Comparison of ENCODE assay signal across 8 cellular contexts in the genomic region with DNA sequence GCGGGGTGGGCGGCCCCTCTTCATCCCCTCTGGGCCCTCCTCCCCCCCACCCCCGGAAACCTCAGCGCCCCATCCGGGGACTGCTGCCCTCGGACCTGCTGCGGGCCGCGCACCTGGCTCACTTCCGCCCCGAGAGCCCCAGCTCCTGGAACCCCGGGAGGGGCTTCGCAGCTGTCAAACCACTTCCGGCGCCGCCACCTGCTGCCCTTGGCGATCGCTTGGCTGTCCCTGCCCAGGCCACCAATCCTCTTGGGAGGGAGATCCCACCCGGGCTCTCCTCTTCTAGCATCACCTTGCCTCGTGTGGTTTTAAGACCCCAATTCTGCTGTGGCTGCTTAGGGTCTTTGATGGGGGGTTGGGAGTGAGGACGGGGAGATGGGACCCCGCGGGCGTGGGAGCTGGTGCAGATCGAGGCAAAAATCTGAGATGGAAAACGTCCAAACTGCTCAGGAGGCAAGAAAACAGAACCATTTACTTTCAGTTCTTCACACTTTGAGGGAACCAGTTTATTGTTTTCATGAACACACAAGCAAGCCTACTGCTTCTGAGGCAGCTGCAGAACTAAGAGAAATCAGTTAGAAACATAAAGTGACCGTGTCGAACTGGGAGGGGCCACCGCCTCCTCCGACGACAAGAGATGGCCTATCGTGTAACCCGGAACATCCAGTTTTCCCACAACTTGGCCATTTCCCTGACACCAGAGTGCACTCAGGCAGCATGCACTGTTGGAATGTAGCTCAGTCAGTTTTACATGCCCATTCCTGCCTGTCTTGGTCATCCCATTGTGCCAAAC. TPM values are rescaled to one million over a fixed set of nuclear protein-coding genes. Genes with fewer than 3 reads are reported as not detected.
A peak's percentile ranks its signal among the peaks of the same experiment; 100 is the strongest.
DNase-seq lines count a peak whose midpoint lies in the region; ATAC-seq and TF ChIP-seq lines count a peak whose summit lies in the region.

No MANE protein-coding gene starts in this region.

- H3K27me3 Mint-ChIP-seq in GM23338 (ENCODE audit: insufficient read depth, low read depth, poor library complexity): peaks cover 3% of the 10 kb centered on the region

- H3K4me3 ChIP-seq in GM08714 (ENCODE audit: low read length): peak overlapping the region; percentile 92
- H3K4me3 ChIP-seq in GM23338: peak overlapping the region; percentile 55
- peak overlapping the region; percentile 38 to 64 (median 59) for H3K4me3 ChIP-seq in sigmoid colon

- intact Hi-C loops in sigmoid colon (cut with DNase I): loop anchor here (10.0 kb wide), 1 partner anchor 329 kb away; the partner anchor contains the start of gene MAMLD1
- intact Hi-C loops in posterior vena cava (cut with DNase I): loop anchor here in 1 of 2 donors (10.0 kb wide), 1 partner anchor 739 kb away; no protein-coding TSS in a partner anchor

- H3K27ac ChIP-seq in GM23338 (ENCODE audit: low read depth) (no peak overlapping the region), KOPT-K1 (ENCODE audit: low read depth, low read length, poor library complexity, severe bottlenecking) (peak overlapping the region; percentile 90), sigmoid colon (peak overlapping the region; percentile 81 to 86 (median 84))

- H3K27ac Mint-ChIP-seq in GM23338: no peak overlapping the region

- no peak for TF ChIP-seq EP300 in sigmoid colon (IDR thresholded peaks at IDR 0.05)

- no peak for TF ChIP-seq POLR2A in sigmoid colon (IDR thresholded peaks at IDR 0.05)

- H3K4me1 Mint-ChIP-seq in GM23338: peaks cover 21% of the 10 kb centered on the region

- peak overlapping the region; percentile 78 for H3K4me3 Mint-ChIP-seq in GM23338

- DNase-seq in GM23338 (ENCODE audit: low spot score) (peak; percentile 74), SW480 (ENCODE audit: low spot score) (peak; percentile 76), amniotic stem cell (lab: John Stamatoyannopoulos, UW) (peak; percentile 0), hepatic stellate cell (ENCODE audit: low spot score) (peak; percentile 63), sigmoid colon (peak; percentile 69), posterior vena cava (ENCODE audit: low spot score) (no peak)

- H4K20me1 ChIP-seq in GM23338 (replicated peaks; ENCODE audit: insufficient read depth): no peaks in the 10 kb centered on the region

- H3K4me2 ChIP-seq in GM23338: peak overlapping the region; percentile 86

- H3K79me2 ChIP-seq in GM23338 (replicated peaks; ENCODE audit: insufficient read depth): peaks cover 11% of the 10 kb centered on the region; the same call in 1 of the 2 replicates

- H3K27me3 ChIP-seq in GM23338 (ENCODE audit: insufficient read depth): no peaks in the 10 kb centered on the region
- H3K27me3 ChIP-seq in sigmoid colon: no peaks in the 10 kb centered on the region

- H3K9me3 Mint-ChIP-seq in GM23338: no peaks in the 10 kb centered on the region; the same call in 2 of the 3 replicates

- no peak for TF ChIP-seq CTCF in GM23338 (conservative IDR thresholded peaks at IDR 0.05; ENCODE audit: low read depth in 2 of 2)
- no peak for TF ChIP-seq CTCF in sigmoid colon (IDR thresholded peaks at IDR 0.05)

- H3K36me3 Mint-ChIP-seq in GM23338 (ENCODE audit: low read depth): no peaks in the 10 kb centered on the region

- peaks cover 14% of the 10 kb centered on the region for H3K4me1 ChIP-seq in GM23338 (ENCODE audit: insufficient read depth)
- H3K4me1 ChIP-seq in sigmoid colon: peaks cover 0 to 6% (median 0%) of the 10 kb centered on the region in 4 donors

- H3K9me3 ChIP-seq in KOPT-K1 (ENCODE audit: insufficient read depth, low read length, poor library complexity, severe bottlenecking) (no peaks in the 10 kb centered on the region), sigmoid colon (no peaks in the 10 kb centered on the region)

- no peaks in the 10 kb centered on the region for H3K36me3 ChIP-seq in GM23338 (ENCODE audit: insufficient read depth)
- peaks cover under 1% of the 10 kb centered on the region; the same call in 1 of the 2 replicates for H3K36me3 ChIP-seq in KOPT-K1 (ENCODE audit: insufficient read depth, low read length)
- no peaks in the 10 kb centered on the region for H3K36me3 ChIP-seq in sigmoid colon

- no peaks in the 10 kb centered on the region for H3K9me2 ChIP-seq in GM23338 (ENCODE audit: insufficient read depth)

- ATAC-seq in GM23338: peak; percentile 75

- 0 to 1% methylated on average over 33 of the region's 33 CpGs for WGBS in sigmoid colon, 2 donors

- H2AFZ ChIP-seq in GM23338: no peak overlapping the region

- no peaks in the 10 kb centered on the region for H3F3A ChIP-seq in GM23338 (replicated peaks; ENCODE audit: low read depth)

TF ChIP-seq in GM23338, 12 proteins besides CTCF, POLR2A, EP300 and RAD21 (continues in another document):
- TF ChIP-seq CREB1 (CRISPR knock-in tag; IDR thresholded peaks at IDR 0.05; ENCODE audit: low read depth) (no peak), REST (IDR thresholded peaks at IDR 0.05; ENCODE audit: unreplicated experiment) (no peak), POLR2AphosphoS5 (IDR thresholded peaks at IDR 0.05; ENCODE audit: low read depth) (no peak), STAT1 (IDR thresholded peaks at IDR 0.05; ENCODE audit: unreplicated experiment) (no peak), ZNF331 (CRISPR knock-in tag; IDR thresholded peaks at IDR 0.05; ENCODE audit: low read depth) (no peak), ETS1 (IDR thresholded peaks at IDR 0.05) (no peak; the same call in 1 of the 2 replicates), NANOG (IDR thresholded peaks at IDR 0.05; ENCODE audit: borderline replicate concordance) (no peak)

RNA-seq across cellular contexts. Expression of gene MTMR1, which starts 0.8 kb away (rescaled TPM):
- 18.3 and 19.1 TPM in 2 replicates for total RNA-seq in GM23338 (2014; rRNA removed; shearing (Covaris generic))
- polyA plus RNA-seq in GM23338 (2016; fragmentation: Nextera tagmentation; extraction: Ambion mirVana) (4.5 and 5.6 TPM in 2 replicates), sigmoid colon (10 to 100 TPM in 1 of 3 donors, 1 to 10 TPM in 2; 6.0 to 12.0 (median 6.5) TPM)
- total RNA-seq in sigmoid colon (10 to 100 TPM in 3 of 4 donors, 1 to 10 TPM in 1; 10.0 to 27.0 (median 17.4) TPM), posterior vena cava (10 to 100 TPM; 15.6 to 18.1 TPM)
